ENCODE assay signal across 8 cellular contexts in the genomic region with DNA sequence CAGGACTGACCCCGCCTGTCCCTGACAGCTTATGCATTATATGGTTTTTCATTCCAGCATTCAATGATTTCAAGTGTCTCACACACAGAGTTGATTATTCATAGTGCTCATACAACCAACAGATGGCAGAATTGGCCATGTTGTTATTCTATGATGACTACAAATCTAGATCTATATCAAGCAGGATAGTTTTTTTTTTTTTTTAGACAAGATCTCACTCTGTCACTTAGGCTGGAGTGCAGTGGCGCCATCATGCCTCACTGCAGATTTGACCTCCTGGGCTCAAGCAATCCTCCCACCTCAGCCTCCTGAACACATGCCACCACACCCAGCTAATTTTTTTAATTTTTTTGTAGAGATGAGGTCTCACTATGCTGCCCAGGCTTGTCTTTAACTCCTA. TPM values are rescaled to one million over a fixed set of nuclear protein-coding genes. Genes with fewer than 3 reads are reported as not detected.
DNase-seq lines count a peak whose midpoint lies in the region; ATAC-seq and TF ChIP-seq lines count a peak whose summit lies in the region.

No MANE protein-coding gene starts in this region.

- H3K9me3 ChIP-seq in left ventricle myocardium inferior (replicated peaks) = no peaks in the 10 kb centered on the region

- POLR2A ChIA-PET in activated CD8-positive, alpha-beta T cell treated with anti-CD3 and anti-CD28 coated beads for 36 hours (lab: Charles Lee) = interaction anchor here (0.8 to 3.8 kb wide), 10 partner anchors 17 to 177 kb away, joined by 3 to 24 read pairs (median 4); partner anchors contain the start of genes LRRC8C and LRRC8D

- TF ChIP-seq CTCF in left ventricle myocardium inferior (IDR thresholded peaks at IDR 0.05; ENCODE audit: borderline replicate concordance) (peak; percentile 27), kidney epithelial cell (IDR thresholded peaks at IDR 0.05; ENCODE audit: insufficient read depth, low read length, poor library complexity, severe bottlenecking) (peak; percentile 35)
- TF ChIP-seq CTCF in activated CD8-positive, alpha-beta T cell treated with anti-CD3 and anti-CD28 coated beads for 36 hours (IDR thresholded peaks at IDR 0.05) = peak; percentile 56

- peak overlapping the region; percentile 36 for H3K4me3 Mint-ChIP-seq in activated CD8-positive, alpha-beta T cell treated with anti-CD3 and anti-CD28 coated beads for 36 hours

- CTCF ChIA-PET in activated CD8-positive, alpha-beta T cell treated with anti-CD3 and anti-CD28 coated beads for 36 hours (lab: Charles Lee) = interaction anchor here (0.6 to 5.7 kb wide), 18 partner anchors 18 to 211 kb away, joined by 3 to 50 read pairs (median 4); partner anchors contain the start of gene LRRC8C

- peaks cover 6% of the 10 kb centered on the region for H3K36me3 Mint-ChIP-seq in activated CD8-positive, alpha-beta T cell treated with anti-CD3 and anti-CD28 coated beads for 36 hours (ENCODE audit: low read depth)

- H3K4me3 ChIP-seq in left ventricle myocardium inferior (no peak overlapping the region), kidney epithelial cell (ENCODE audit: low read depth, low read length) (no peak overlapping the region)

- H3K4me1 Mint-ChIP-seq in activated CD8-positive, alpha-beta T cell treated with anti-CD3 and anti-CD28 coated beads for 36 hours (ENCODE audit: low read depth) = peaks cover 48% of the 10 kb centered on the region

- DNase-seq in left ventricle myocardium inferior = no peak
- DNase-seq in left cardiac atrium = no peak
- peak; percentile 75 for DNase-seq in NAMALWA (ENCODE audit: low spot score)
- peak; percentile 62 for DNase-seq in activated CD8-positive, alpha-beta T cell treated with anti-CD3 and anti-CD28 coated beads for 36 hours
- DNase-seq in kidney epithelial cell (ENCODE audit: low read depth) = peak; percentile 26
- no peak for DNase-seq in effector CD4-positive, alpha-beta T cell
- DNase-seq in activated CD4-positive, CD25-positive, alpha-beta regulatory T cell (lab: John Stamatoyannopoulos, UW) = no peak

- H3K36me3 ChIP-seq in left ventricle myocardium inferior (no peaks in the 10 kb centered on the region), kidney epithelial cell (ENCODE audit: control insufficient read depth, insufficient read depth, low read length) (no peaks in the 10 kb centered on the region)

- H3K9me3 Mint-ChIP-seq in activated CD8-positive, alpha-beta T cell treated with anti-CD3 and anti-CD28 coated beads for 36 hours = no peaks in the 10 kb centered on the region

- no peaks in the 10 kb centered on the region for H3K4me1 ChIP-seq in left ventricle myocardium inferior

- H3K27me3 ChIP-seq in left ventricle myocardium inferior (ENCODE audit: low read depth) (no peaks in the 10 kb centered on the region), kidney epithelial cell (ENCODE audit: control insufficient read depth, insufficient read depth, low read length) (no peaks in the 10 kb centered on the region)

- ATAC-seq in left cardiac atrium = no peak
- ATAC-seq in activated CD8-positive, alpha-beta T cell treated with anti-CD3 and anti-CD28 coated beads for 36 hours = peak; percentile 68
- ATAC-seq in GM18498 (IDR thresholded peaks at IDR 0.05; ENCODE audit: unreplicated experiment) = no peak

- H3K27me3 Mint-ChIP-seq in activated CD8-positive, alpha-beta T cell treated with anti-CD3 and anti-CD28 coated beads for 36 hours = no peaks in the 10 kb centered on the region

- H3K27ac Mint-ChIP-seq in activated CD8-positive, alpha-beta T cell treated with anti-CD3 and anti-CD28 coated beads for 36 hours = peak overlapping the region; percentile 93

- intact Hi-C loops in left ventricle myocardium inferior (cut with micrococcal nuclease) = no loop called here
- intact Hi-C loops in left cardiac atrium (cut with DNase I) = no loop called here
- intact Hi-C loops in activated CD8-positive, alpha-beta T cell treated with anti-CD3 and anti-CD28 coated beads for 36 hours (cut with micrococcal nuclease) = loop anchor here (5.0 to 10.0 kb wide), 2 partner anchors 64 to 207 kb away; no protein-coding TSS in a partner anchor

- H3K27ac ChIP-seq in left ventricle myocardium inferior (replicated peaks) = no peak overlapping the region

RNA-seq across cellular contexts. Expression of gene LRRC8D, which starts 40.1 kb away (rescaled TPM):
- total RNA-seq in left ventricle myocardium inferior = 6.4 TPM
- total RNA-seq in left cardiac atrium = 10 to 100 TPM in 1 of 2 donors, 1 to 10 TPM in 1; 7.3 to 13.6 TPM
- 10 to 100 TPM; 26.3 to 27.5 TPM for total RNA-seq in activated CD8-positive, alpha-beta T cell treated with anti-CD3 and anti-CD28 coated beads for 36 hours
- total RNA-seq in kidney epithelial cell = 30.6 and 31.2 TPM in 2 replicates

Comparison
In these comparisons a context has a peak if more than half of its experiments do, and no peak if none do; other contexts are left out.
1. DNase-seq: peak in NAMALWA (single experiment), activated CD8-positive, alpha-beta T cell treated with anti-CD3 and anti-CD28 coated beads for 36 hours (single experiment) and kidney epithelial cell (single experiment); none in left ventricle myocardium inferior (single experiment), left cardiac atrium (single experiment), effector CD4-positive, alpha-beta T cell (single experiment) and activated CD4-positive, CD25-positive, alpha-beta regulatory T cell (0 of 4).
2. Peak in every context shown above with its lines, with median percentiles within 50 percentile points of each other: CTCF ChIP-seq.